ENCODE assay signal across 22 cellular contexts in the genomic region with DNA sequence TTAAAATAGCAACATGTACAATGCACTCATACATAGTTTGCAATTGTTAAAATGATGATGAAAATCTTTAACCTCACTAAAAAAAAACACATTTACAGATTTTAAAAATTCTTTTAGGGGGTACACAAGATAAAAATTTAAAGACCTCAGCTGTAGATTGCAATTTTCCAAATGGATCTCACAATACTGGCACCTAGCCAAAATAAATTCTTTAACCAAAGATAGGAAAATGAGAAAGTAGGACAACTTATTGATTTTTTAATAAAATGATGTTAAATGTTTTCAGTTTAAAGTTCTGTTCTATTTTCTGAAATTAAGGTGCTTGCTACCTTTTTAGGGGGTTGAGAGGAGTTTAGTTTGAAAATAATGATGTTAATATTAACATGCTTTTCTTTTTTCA.
"Had no signal": no experiment of that assay in that cellular context is flagged by ENCODE, and none has a peak within 500 bp of the region (broad histone marks: within the 10 kb centered on the region; RNA-seq: fewer than 3 reads in every experiment).

No MANE protein-coding gene starts in this region.

- H3K4me2 ChIP-seq: KMS-11 had no signal

- H3K36me3 ChIP-seq: SJSA1 had no signal

- DNase-seq: Kasumi-1, NCI-H1048, NCI-H1105, NCI-H1417, NCI-H1436 treated with DMSO at 0.1 percent for 48 hours, NCI-H1694, NCI-H187 treated with DMSO at 0.1 percent for 48 hours, NCI-H2029 treated with DMSO at 0.1 percent for 48 hours, NCI-H2171, NCI-H226, NCI-H446, NCI-H510A, NCI-H524 treated with DMSO at 0.1 percent for 48 hours, NCI-H82, Right ventricle myocardium superior, RPMI8226, SIG-M5 had no signal

- H3K9ac ChIP-seq: KMS-11 had no signal

- H3K27ac ChIP-seq: HL-60, KMS-11, SJSA1, SK-N-MC had no signal

- FAIRE-seq: HTR-8/SVneo had no signal

- H3K9me3 ChIP-seq: SJSA1 had no signal

- H3K4me1 ChIP-seq: SJSA1 had no signal

- H3K4me3 ChIP-seq: SJSA1, SK-N-MC had no signal

- H3K27me3 ChIP-seq: SJSA1 had no signal
